Comparison of ENCODE assay signal across 21 cellular contexts in the genomic region with DNA sequence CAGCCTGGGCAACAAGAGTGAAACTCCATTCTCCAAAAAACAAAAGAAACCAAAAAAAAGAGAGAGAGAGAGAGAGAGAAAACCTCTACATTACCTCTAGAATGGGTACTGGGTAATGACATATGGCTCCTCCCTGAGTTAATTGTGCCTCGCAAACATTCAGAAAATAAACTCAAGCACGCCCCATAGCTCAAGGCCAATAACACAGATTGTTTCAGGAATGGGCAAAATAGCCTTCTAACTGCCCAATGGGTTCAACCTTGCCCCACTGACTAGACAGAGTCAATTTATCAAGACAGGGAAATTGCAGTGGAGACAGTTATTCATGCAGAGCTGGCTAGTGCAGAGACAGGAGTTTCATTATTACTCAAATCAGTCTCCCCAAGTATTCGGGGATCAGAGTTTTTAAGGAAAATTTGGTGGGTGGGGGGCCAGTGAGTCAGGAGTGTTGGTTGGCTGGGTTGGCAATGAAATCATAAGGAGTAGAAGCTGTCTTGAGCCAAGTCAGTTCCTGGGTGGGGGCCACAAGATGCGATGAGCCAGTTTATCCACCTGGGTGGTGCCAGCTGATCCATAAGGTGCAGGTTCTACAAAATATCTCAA. TPM values are rescaled to one million over a fixed set of nuclear protein-coding genes. Genes with fewer than 3 reads are reported as not detected.
DNase-seq lines count a peak whose midpoint lies in the region; ATAC-seq and TF ChIP-seq lines count a peak whose summit lies in the region.
"Had no signal": no experiment of that assay in that cellular context is flagged by ENCODE, and none has a peak within 500 bp of the region (broad histone marks: within the 10 kb centered on the region; RNA-seq: fewer than 3 reads in every experiment).

No MANE protein-coding gene starts in this region.

- peak; percentile 86 for ATAC-seq in left colon
- ATAC-seq: heart right ventricle, K562, T-cell had no signal

- TF ChIP-seq POLR2A in transverse colon (IDR thresholded peaks at IDR 0.05) = no peak

- peak overlapping the region; percentile 92 for H3K27ac ChIP-seq in OCI-LY3 (ENCODE audit: low read length)
- peak overlapping the region in 2 of 4 donors; percentile 16 to 30 for H3K27ac ChIP-seq in transverse colon
- H3K27ac ChIP-seq: ascending aorta, C4-2B, heart right ventricle, testis had no signal

- intact Hi-C loops in left colon (cut with DNase I, micrococcal nuclease) (no loop called here), transverse colon (cut with DNase I; ENCODE audit: low total_unique reads) (no loop called here)

- H3K4me1 ChIP-seq in OCI-LY3 (ENCODE audit: low read length) = peaks cover 96% of the 10 kb centered on the region
- peaks cover 0 to 37% (median 5%) of the 10 kb centered on the region in 4 donors for H3K4me1 ChIP-seq in transverse colon
- H3K4me1 ChIP-seq: ascending aorta, testis had no signal

- in situ Hi-C loops in transverse colon (cut with MboI; ENCODE audit: low pct_ligation_motif_present in 1 of 4, low pct_unique_long_range_greater_than_20kb in 1 of 4, low sequenced_read_pairs in 3 of 4) = no loop called here

- TF ChIP-seq CTCF in OCI-LY3 (IDR thresholded peaks at IDR 0.05; ENCODE audit: low read depth, low read length) = no peak
- TF ChIP-seq CTCF in transverse colon (IDR thresholded peaks at IDR 0.05) = no peak

- H3K36me3 ChIP-seq in OCI-LY3 (replicated peaks; ENCODE audit: low read depth, low read length) (no peaks in the 10 kb centered on the region), transverse colon (no peaks in the 10 kb centered on the region)
- H3K36me3 ChIP-seq: ascending aorta, heart right ventricle had no signal

- H3K9me3 ChIP-seq in OCI-LY3 (ENCODE audit: insufficient read depth, low read length) (no peaks in the 10 kb centered on the region), transverse colon (no peaks in the 10 kb centered on the region)
- H3K9me3 ChIP-seq: ascending aorta, heart right ventricle, testis had no signal

- H3K27me3 ChIP-seq in OCI-LY3 (ENCODE audit: low read depth, low read length) (no peaks in the 10 kb centered on the region), transverse colon (peaks cover 12% of the 10 kb centered on the region)
- H3K27me3 ChIP-seq: ascending aorta, testis had no signal

- TF ChIP-seq EP300 in transverse colon (IDR thresholded peaks at IDR 0.05; ENCODE audit: low read depth) = no peak

- no peaks in the 10 kb centered on the region for H3K79me2 ChIP-seq in OCI-LY3 (ENCODE audit: low read length)

- peak overlapping the region; percentile 81 for H3K4me2 ChIP-seq in OCI-LY3 (ENCODE audit: low read length)

- peak overlapping the region; percentile 55; the same call in 1 of the 2 replicates for H3K9ac ChIP-seq in OCI-LY3 (ENCODE audit: low read length)

- H3K4me3 ChIP-seq in OCI-LY3 (ENCODE audit: low read length) (0 out of 2 replicates have a peak overlapping the region, but pooled peaks have one; percentile 26), transverse colon (no peak overlapping the region)
- H3K4me3 ChIP-seq: ascending aorta, heart right ventricle, K562, testis had no signal

- 47 to 59% methylated on average over 3 to 4 of the region's 4 CpGs for WGBS in transverse colon (ENCODE audit: low coverage in 1 of 2), 2 donors

- peak; percentile 35 for DNase-seq in activated naive CD4-positive, alpha-beta T cell treated with Interleukin-2 at 50 U/mL for 16 hours
- no peak for DNase-seq in activated naive CD4-positive, alpha-beta T cell (lab: John Stamatoyannopoulos, UW)
- DNase-seq in left colon (no peak), transverse colon (peak; percentile 35), NCI-H1930 (lab: John Stamatoyannopoulos, UW) (no peak), glomerular visceral epithelial cell (ENCODE audit: extremely low spot score) (no peak)
- DNase-seq: central memory CD4-positive, alpha-beta T cell; heart right ventricle; NCI-H1694; NCI-H748 treated with DMSO at 0.1 percent for 48 hours; SHP77; T-cell; testis had no signal

- no peak overlapping the region for H2AFZ ChIP-seq in OCI-LY3 (ENCODE audit: low read depth, low read length)

- H4K20me1 ChIP-seq in OCI-LY3 (ENCODE audit: insufficient read depth, low read length) = no peaks in the 10 kb centered on the region

RNA-seq across cellular contexts. Expression of gene NIPAL1, which starts 25.1 kb away (rescaled TPM):
- total RNA-seq in left colon (10 to 100 TPM; 43.5 to 53.6 TPM), transverse colon (10 to 100 TPM; 37.5 to 47.7 (median 41.1) TPM)

RNA-seq across cellular contexts. Expression of gene CNGA1, which starts 25.2 kb away (rescaled TPM):
- total RNA-seq in left colon (10 to 100 TPM in 1 of 2 donors, 1 to 10 TPM in 1; 4.0 to 11.5 TPM), transverse colon (10 to 100 TPM in 3 of 4 donors, 1 to 10 TPM in 1; 1.2 to 21.0 (median 15.0) TPM)
- total RNA-seq: activated T-helper 2 cell treated with anti-CD3 and anti-CD28 coated beads, Interferon-gamma antibody, Interleukin-2, Interleukin-4, amounts not matched to agents 10 μg/mL and 5 μg/mL and 100 μg/mL, durations not matched to agents 14 hours and 24 hours and 36 hours; ascending aorta; mononuclear cell; neural crest cell; OCI-LY7 had no signal

Comparison
In these comparisons a context has a peak if more than half of its experiments do, and no peak if none do; other contexts are left out.
1. DNase-seq: peak in activated naive CD4-positive, alpha-beta T cell treated with Interleukin-2 at 50 U/mL for 16 hours (single experiment) and transverse colon (single experiment); none in activated naive CD4-positive, alpha-beta T cell (0 of 4), left colon (0 of 2), NCI-H1930 (0 of 2) and glomerular visceral epithelial cell (single experiment).